In genomic region chr20:23094213-23094896, GRCh38 we compare ENCODE assay signal across 34 cellular contexts. TPM values are rescaled to one million over a fixed set of nuclear protein-coding genes. Genes with fewer than 3 reads are reported as not detected.
DNase-seq lines count a peak whose midpoint lies in the region; FAIRE-seq and TF ChIP-seq lines count a peak whose summit lies in the region.
"Had no signal": no experiment of that assay in that cellular context is flagged by ENCODE, and none has a peak within 500 bp of the region (broad histone marks: within the 10 kb centered on the region; RNA-seq: fewer than 3 reads in every experiment).

No MANE protein-coding gene starts in this region.

- H3K36me3 ChIP-seq in breast epithelium = no peaks in the 10 kb centered on the region
- H3K36me3 ChIP-seq: brain microvascular endothelial cell, heart right ventricle, neutrophil, upper lobe of right lung had no signal

- H3K27me3 ChIP-seq in breast epithelium = no peaks in the 10 kb centered on the region
- H3K27me3 ChIP-seq: brain microvascular endothelial cell, heart right ventricle, upper lobe of right lung had no signal

- no peaks in the 10 kb centered on the region for H3K36me3 Mint-ChIP-seq in MCF 10A (ENCODE audit: insufficient read depth, unreplicated experiment)
- peaks cover 6% of the 10 kb centered on the region for H3K36me3 Mint-ChIP-seq in endothelial cell (ENCODE audit: low read depth, unreplicated experiment)
- H3K36me3 Mint-ChIP-seq: activated naive CD4-positive, alpha-beta T cell treated with anti-CD3 and anti-CD28 coated beads, Interleukin-2, amount 50 U/mL, for 24 hours; IgD-negative memory B cell; mesothelial cell of epicardium; naive B cell; stimulated activated naive B cell treated with anti-CD40 and anti-IgM and Interleukin-4, amounts not matched to agents 10 μg/mL and 1 μg/mL and 100 μg/mL, for 72 hours had no signal

- peak overlapping the region; percentile 84 for H3K27ac Mint-ChIP-seq in MCF 10A (ENCODE audit: low read depth, unreplicated experiment)
- H3K27ac Mint-ChIP-seq in endothelial cell (ENCODE audit: unreplicated experiment) = no peak overlapping the region
- H3K27ac Mint-ChIP-seq: activated B cell treated with CpG ODN at 0.5 μM for 24 hours; activated naive CD4-positive, alpha-beta T cell treated with anti-CD3 and anti-CD28 coated beads, Interleukin-2, amount 50 U/mL, for 24 hours; CD4-positive, alpha-beta T cell; IgD-negative memory B cell; mesothelial cell of epicardium; naive B cell; progenitor cell of endocrine pancreas had no signal

- intact Hi-C loops in MCF 10A (cut with micrococcal nuclease) = no loop called here
- intact Hi-C loops in breast epithelium (cut with DNase I; ENCODE audit: low total_unique reads) = no loop called here

- POLR2A ChIA-PET in MCF 10A (lab: Yijun Ruan, JAX) = interaction anchor here (0.6 to 3.6 kb wide), 17 partner anchors 9 to 264 kb away, joined by 3 to 25 read pairs (median 4); no protein-coding TSS in a partner anchor

- H3K4me3 ChIP-seq in breast epithelium = no peak overlapping the region
- H3K4me3 ChIP-seq: A549, heart right ventricle, upper lobe of right lung had no signal

- H3K4me1 ChIP-seq in breast epithelium = no peaks in the 10 kb centered on the region
- H3K4me1 ChIP-seq: A549 had no signal

- H3K4me1 Mint-ChIP-seq in MCF 10A (ENCODE audit: insufficient read depth, unreplicated experiment) (peaks cover 32% of the 10 kb centered on the region), endothelial cell (ENCODE audit: unreplicated experiment) (peaks cover 13% of the 10 kb centered on the region)
- H3K4me1 Mint-ChIP-seq: activated B cell treated with CpG ODN at 0.5 μM for 24 hours; activated naive CD4-positive, alpha-beta T cell treated with anti-CD3 and anti-CD28 coated beads, Interleukin-2, amount 50 U/mL, for 24 hours; IgD-negative memory B cell had no signal

- CTCF ChIA-PET in MCF 10A (lab: Yijun Ruan, JAX) = interaction anchor here (0.5 to 4.8 kb wide), 16 partner anchors 16 to 402 kb away, joined by 3 to 29 read pairs (median 3); no protein-coding TSS in a partner anchor

- H3K9me3 Mint-ChIP-seq in MCF 10A (ENCODE audit: unreplicated experiment) (no peaks in the 10 kb centered on the region), endothelial cell (ENCODE audit: unreplicated experiment) (no peaks in the 10 kb centered on the region)
- H3K9me3 Mint-ChIP-seq: activated B cell treated with CpG ODN at 0.5 μM for 24 hours; activated naive CD4-positive, alpha-beta T cell treated with anti-CD3 and anti-CD28 coated beads, Interleukin-2, amount 50 U/mL, for 24 hours; CD4-positive, alpha-beta T cell; IgD-negative memory B cell; mesothelial cell of epicardium; naive B cell; stimulated activated naive B cell treated with anti-CD40 and anti-IgM and Interleukin-4, amounts not matched to agents 10 μg/mL and 1 μg/mL and 100 μg/mL, for 72 hours had no signal

- no peak for FAIRE-seq in HTR-8/SVneo (lab: Jason Lieb, UNC)
- FAIRE-seq: A549, colon had no signal

- H3K9me3 ChIP-seq in breast epithelium = no peaks in the 10 kb centered on the region
- H3K9me3 ChIP-seq: A549, heart right ventricle, neutrophil, upper lobe of right lung had no signal

- DNase-seq in MCF 10A (ENCODE audit: unreplicated experiment) (no peak), breast epithelium (ENCODE audit: low spot score in 2 of 2) (no peak), cerebellum (ENCODE audit: low spot score) (peak; percentile 50), myocyte (ENCODE audit: low read depth) (peak; percentile 49), HTR-8/SVneo (ENCODE audit: insufficient read length, low spot score) (no peak), T1000 (lab: John Stamatoyannopoulos, UW) (no peak), NCI-H2081 treated with DMSO at 0.1 percent for 48 hours (lab: John Stamatoyannopoulos, UW) (no peak), endothelial cell (ENCODE audit: low spot score) (no peak)
- DNase-seq: activated B cell treated with CpG ODN at 0.5 μM for 24 hours; AML-193; amygdala; brain microvascular endothelial cell; CD4-positive, alpha-beta T cell; DMS79 treated with DMSO at 0.1 percent for 48 hours; effector CD8-positive, alpha-beta T cell; foreskin fibroblast; GF-D8; heart right ventricle; naive B cell; NCI-H446 treated with DMSO at 0.1 percent for 48 hours; RPMI8226; stimulated activated naive B cell treated with anti-CD40 and anti-IgM and Interleukin-4, amounts not matched to agents 10 μg/mL and 1 μg/mL and 100 μg/mL, for 72 hours; upper lobe of right lung had no signal

- no peak overlapping the region for H3K27ac ChIP-seq in breast epithelium
- H3K27ac ChIP-seq: A549, brain microvascular endothelial cell, neutrophil, upper lobe of right lung had no signal

- TF ChIP-seq POLR2A in breast epithelium (IDR thresholded peaks at IDR 0.05) = no peak

- no peak for TF ChIP-seq CTCF in MCF 10A (IDR thresholded peaks at IDR 0.05; ENCODE audit: unreplicated experiment)
- TF ChIP-seq CTCF in breast epithelium (IDR thresholded peaks at IDR 0.05) = no peak
- no peak for TF ChIP-seq CTCF in endothelial cell (IDR thresholded peaks at IDR 0.05; ENCODE audit: unreplicated experiment)

- no TSS peak for BruUV-seq in MCF 10A (replicated peaks; lab: Mats Ljungman, UMichigan)

- H3K4me3 Mint-ChIP-seq in MCF 10A (ENCODE audit: unreplicated experiment) (no peak overlapping the region), endothelial cell (ENCODE audit: unreplicated experiment) (no peak overlapping the region)
- H3K4me3 Mint-ChIP-seq: activated B cell treated with CpG ODN at 0.5 μM for 24 hours; activated naive CD4-positive, alpha-beta T cell treated with anti-CD3 and anti-CD28 coated beads, Interleukin-2, amount 50 U/mL, for 24 hours; CD4-positive, alpha-beta T cell; IgD-negative memory B cell; mesothelial cell of epicardium; stimulated activated naive B cell treated with anti-CD40 and anti-IgM and Interleukin-4, amounts not matched to agents 10 μg/mL and 1 μg/mL and 100 μg/mL, for 72 hours had no signal

- H3K27me3 Mint-ChIP-seq in MCF 10A (ENCODE audit: insufficient read depth, unreplicated experiment) = no peaks in the 10 kb centered on the region
- peaks cover 3% of the 10 kb centered on the region for H3K27me3 Mint-ChIP-seq in endothelial cell (ENCODE audit: unreplicated experiment)
- H3K27me3 Mint-ChIP-seq: activated naive CD4-positive, alpha-beta T cell treated with anti-CD3 and anti-CD28 coated beads, Interleukin-2, amount 50 U/mL, for 24 hours had no signal

RNA-seq across cellular contexts. Expression of gene CD93, which starts 8.2 kb away (rescaled TPM):
- total RNA-seq in MCF 10A (2022) (not detected in 2 replicates), breast epithelium (10 to 100 TPM; 19.2 to 64.9 (median 36.5) TPM), cerebellum (15.9 TPM), myocyte (not detected in 2 replicates), endothelial cell (ENCODE audit: unreplicated experiment) (139 TPM)
- not detected for polyA plus RNA-seq in myocyte (2012)
- total RNA-seq: activated B cell treated with CpG ODN at 0.5 μM for 24 hours, progenitor cell of endocrine pancreas, SK-MEL-5 had no signal
- polyA plus RNA-seq: A549, IgD-negative memory B cell had no signal

RNA-seq across cellular contexts. Expression of gene THBD, which starts 44.9 kb away (rescaled TPM):
- total RNA-seq in MCF 10A (2022) = 15.4 and 36.2 TPM in 2 replicates
- total RNA-seq in breast epithelium = 10 to 100 TPM; 22.6 to 44.2 (median 28.2) TPM
- total RNA-seq in cerebellum = 2.7 TPM
- 14.2 and 17.9 TPM in 2 replicates for total RNA-seq in myocyte
- 5.6 TPM for polyA plus RNA-seq in myocyte (2012)
- 90.4 TPM for total RNA-seq in endothelial cell (ENCODE audit: unreplicated experiment)
- total RNA-seq: activated B cell treated with CpG ODN at 0.5 μM for 24 hours, SK-MEL-5 had no signal
- polyA plus RNA-seq: IgD-negative memory B cell had no signal

RNA-seq across cellular contexts. Expression of gene SSTR4, which starts 59.2 kb away (rescaled TPM):
- total RNA-seq in MCF 10A (2022) (not detected in 2 replicates), breast epithelium (not detected), cerebellum (0.54 TPM), myocyte (not detected in 2 replicates), endothelial cell (ENCODE audit: unreplicated experiment) (not detected)
- not detected for polyA plus RNA-seq in myocyte (2012)
- total RNA-seq: activated B cell treated with CpG ODN at 0.5 μM for 24 hours; CD4-positive, alpha-beta T cell; esophagus mucosa; heart right ventricle; kidney epithelial cell; liver; mesothelial cell of epicardium; progenitor cell of endocrine pancreas; SK-MEL-5; upper lobe of right lung had no signal
- polyA plus RNA-seq: heart right ventricle, IgD-negative memory B cell, liver had no signal

Comparison
In these comparisons a context has a peak if more than half of its experiments do, and no peak if none do; other contexts are left out.
1. RNA of gene CD93, which starts 8.2 kb away (total RNA-seq): 139 TPM in endothelial cell (single experiment), 19.2 to 64.9 TPM in breast epithelium and 15.9 TPM in cerebellum (single experiment); not detected in MCF 10A and not detected in myocyte; every median in the first group is over 10 times any median in the second.
2. DNase-seq: peak in cerebellum (single experiment) and myocyte (single experiment); none in MCF 10A (single experiment), breast epithelium (0 of 2), HTR-8/SVneo (single experiment), T1000 (single experiment), NCI-H2081 treated with DMSO at 0.1 percent for 48 hours (single experiment) and endothelial cell (single experiment).